Comparison of ENCODE assay signal across 1 cellular context in the genomic region with DNA sequence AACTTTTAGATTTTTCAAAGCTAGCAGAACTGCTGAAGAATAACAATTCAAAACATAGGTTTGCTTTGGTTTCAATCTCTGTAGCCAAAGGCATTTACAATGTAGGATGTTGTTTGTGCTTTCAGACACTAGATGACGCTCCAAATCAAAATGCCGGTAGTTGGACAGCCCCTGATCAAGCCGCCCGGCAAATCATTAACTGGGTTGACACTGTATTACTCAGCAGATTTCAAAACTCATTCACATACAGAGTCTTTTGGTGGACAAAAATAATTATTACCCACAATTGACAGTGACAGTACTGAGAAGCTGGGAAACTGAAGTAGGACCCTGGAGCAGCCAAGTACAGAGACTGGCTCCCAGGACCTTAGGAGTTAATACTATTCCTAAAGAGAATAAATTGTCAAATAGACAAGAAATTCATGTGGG.
A peak's percentile ranks its signal among the peaks of the same experiment; 100 is the strongest.
TF ChIP-seq lines count a peak whose summit lies in the region.

No MANE protein-coding gene starts in this region.

TF ChIP-seq in HepG2, 621 proteins besides CTCF, POLR2A, EP300 and RAD21 (continued from another document and continues in another):
- TF ChIP-seq TFAP4 (IDR thresholded peaks at IDR 0.05; ENCODE audit: borderline replicate concordance, low read depth) (no peak), NFKBIZ (CRISPR knock-in tag; IDR thresholded peaks at IDR 0.05) (no peak), ATF2 (CRISPR knock-in tag; IDR thresholded peaks at IDR 0.05) (peak; percentile 55; the same call in 1 of the 2 replicates), SP4 (CRISPR knock-in tag; IDR thresholded peaks at IDR 0.05) (no peak), ZNF432 (CRISPR knock-in tag; IDR thresholded peaks at IDR 0.05; ENCODE audit: borderline replicate concordance) (no peak), LCORL (IDR thresholded peaks at IDR 0.05) (no peak), LCORL (CRISPR knock-in tag; IDR thresholded peaks at IDR 0.05) (peak; percentile 39; the same call in 1 of the 2 replicates), HOXA5 (CRISPR knock-in tag; IDR thresholded peaks at IDR 0.05) (no peak), RBM22 (optimal IDR thresholded peaks at IDR 0.05; ENCODE audit: low read length) (no peak), NR0B2 (CRISPR knock-in tag; IDR thresholded peaks at IDR 0.05) (no peak), ZNF207 (IDR thresholded peaks at IDR 0.05; ENCODE audit: borderline replicate concordance) (no peak), KIAA2018 (CRISPR knock-in tag; IDR thresholded peaks at IDR 0.05; ENCODE audit: borderline replicate concordance) (no peak), SAP130 (CRISPR knock-in tag; IDR thresholded peaks at IDR 0.05; ENCODE audit: low read depth) (peak; percentile 79), ZBTB46 (CRISPR knock-in tag; IDR thresholded peaks at IDR 0.05; ENCODE audit: borderline replicate concordance) (no peak), ZNF749 (CRISPR knock-in tag; IDR thresholded peaks at IDR 0.05; ENCODE audit: borderline replicate concordance) (no peak), STAT5B (CRISPR knock-in tag; IDR thresholded peaks at IDR 0.05) (no peak), ZNF549 (CRISPR knock-in tag; IDR thresholded peaks at IDR 0.05) (no peak), ZNF33A (CRISPR knock-in tag; IDR thresholded peaks at IDR 0.05; ENCODE audit: borderline replicate concordance) (no peak), ZSCAN31 (CRISPR knock-in tag; IDR thresholded peaks at IDR 0.05; ENCODE audit: low read depth) (0 out of 2 replicates have a peak, but pooled peaks have one; percentile 4), ZNF337 (CRISPR knock-in tag; IDR thresholded peaks at IDR 0.05; ENCODE audit: borderline replicate concordance, low read depth) (no peak), NPAS2 (CRISPR knock-in tag; IDR thresholded peaks at IDR 0.05; ENCODE audit: borderline replicate concordance) (no peak), MTA1 (CRISPR knock-in tag; IDR thresholded peaks at IDR 0.05; ENCODE audit: borderline replicate concordance) (no peak), SUZ12 (IDR thresholded peaks at IDR 0.05; ENCODE audit: low read depth, low read length) (no peak), ZNF687 (CRISPR knock-in tag; IDR thresholded peaks at IDR 0.05) (no peak), RBAK (CRISPR knock-in tag; IDR thresholded peaks at IDR 0.05) (no peak), ZNF572 (CRISPR knock-in tag; IDR thresholded peaks at IDR 0.05) (no peak), IKZF4 (CRISPR knock-in tag; IDR thresholded peaks at IDR 0.05; ENCODE audit: borderline replicate concordance, low read depth, not compliant biosample characterization) (no peak)
- TF ChIP-seq, protein P1, sequence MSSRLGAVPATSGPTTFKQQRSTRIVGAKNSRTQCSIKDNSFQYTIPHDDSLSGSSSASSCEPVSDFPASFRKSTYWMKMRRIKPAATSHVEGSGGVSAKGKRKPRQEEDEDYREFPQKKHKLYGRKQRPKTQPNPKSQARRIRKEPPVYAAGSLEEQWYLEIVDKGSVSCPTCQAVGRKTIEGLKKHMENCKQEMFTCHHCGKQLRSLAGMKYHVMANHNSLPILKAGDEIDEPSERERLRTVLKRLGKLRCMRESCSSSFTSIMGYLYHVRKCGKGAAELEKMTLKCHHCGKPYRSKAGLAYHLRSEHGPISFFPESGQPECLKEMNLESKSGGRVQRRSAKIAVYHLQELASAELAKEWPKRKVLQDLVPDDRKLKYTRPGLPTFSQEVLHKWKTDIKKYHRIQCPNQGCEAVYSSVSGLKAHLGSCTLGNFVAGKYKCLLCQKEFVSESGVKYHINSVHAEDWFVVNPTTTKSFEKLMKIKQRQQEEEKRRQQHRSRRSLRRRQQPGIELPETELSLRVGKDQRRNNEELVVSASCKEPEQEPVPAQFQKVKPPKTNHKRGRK (CRISPR knock-in tag; IDR thresholded peaks at IDR 0.05), result no peak
- TF ChIP-seq, protein P2, sequence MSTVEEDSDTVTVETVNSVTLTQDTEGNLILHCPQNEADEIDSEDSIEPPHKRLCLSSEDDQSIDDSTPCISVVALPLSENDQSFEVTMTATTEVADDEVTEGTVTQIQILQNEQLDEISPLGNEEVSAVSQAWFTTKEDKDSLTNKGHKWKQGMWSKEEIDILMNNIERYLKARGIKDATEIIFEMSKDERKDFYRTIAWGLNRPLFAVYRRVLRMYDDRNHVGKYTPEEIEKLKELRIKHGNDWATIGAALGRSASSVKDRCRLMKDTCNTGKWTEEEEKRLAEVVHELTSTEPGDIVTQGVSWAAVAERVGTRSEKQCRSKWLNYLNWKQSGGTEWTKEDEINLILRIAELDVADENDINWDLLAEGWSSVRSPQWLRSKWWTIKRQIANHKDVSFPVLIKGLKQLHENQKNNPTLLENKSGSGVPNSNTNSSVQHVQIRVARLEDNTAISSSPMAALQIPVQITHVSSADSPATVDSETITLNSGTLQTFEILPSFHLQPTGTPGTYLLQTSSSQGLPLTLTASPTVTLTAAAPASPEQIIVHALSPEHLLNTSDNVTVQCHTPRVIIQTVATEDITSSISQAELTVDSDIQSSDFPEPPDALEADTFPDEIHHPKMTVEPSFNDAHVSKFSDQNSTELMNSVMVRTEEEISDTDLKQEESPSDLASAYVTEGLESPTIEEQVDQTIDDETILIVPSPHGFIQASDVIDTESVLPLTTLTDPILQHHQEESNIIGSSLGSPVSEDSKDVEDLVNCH (CRISPR knock-in tag; IDR thresholded peaks at IDR 0.05), result no peak
